ENCODE assay signal across 8 cellular contexts in the genomic region with DNA sequence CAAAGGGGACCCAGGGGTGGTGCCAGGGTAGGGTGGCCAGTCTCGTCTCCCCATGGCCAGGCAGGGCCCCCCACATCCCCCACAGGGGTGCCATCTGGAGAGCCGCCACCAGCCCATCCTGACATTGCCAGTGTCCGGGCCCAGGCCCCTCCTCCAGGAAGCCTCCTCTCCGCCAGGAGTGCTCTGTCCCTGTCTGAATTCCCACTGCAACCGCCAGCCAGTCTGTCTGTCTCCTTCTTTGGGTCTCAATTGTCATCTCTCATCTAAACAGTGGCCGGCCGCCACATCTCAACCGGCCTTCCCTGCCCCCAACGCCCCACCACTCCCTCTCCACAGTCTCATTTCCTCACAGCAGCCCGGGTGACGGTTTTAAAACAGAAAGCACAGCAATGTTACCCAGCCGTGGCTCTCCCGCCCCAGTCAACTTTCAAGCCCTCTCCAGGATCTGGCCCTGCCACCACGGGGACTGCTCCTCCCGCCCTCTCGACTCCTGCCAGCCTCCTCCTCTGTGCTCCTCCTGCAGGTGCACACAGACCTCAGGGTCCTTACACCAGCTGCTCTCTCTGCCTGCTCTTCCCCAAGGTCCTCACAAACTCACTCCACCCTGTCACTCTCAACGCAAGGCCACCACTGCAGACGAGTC. TPM values are rescaled to one million over a fixed set of nuclear protein-coding genes. Genes with fewer than 3 reads are reported as not detected.
A peak's percentile ranks its signal among the peaks of the same experiment; 100 is the strongest.
DNase-seq lines count a peak whose midpoint lies in the region; ATAC-seq and TF ChIP-seq lines count a peak whose summit lies in the region.

No MANE protein-coding gene starts in this region.

- no peak overlapping the region for H2BK15ac ChIP-seq in mesendoderm (replicated peaks; ENCODE audit: low read depth)

- no peaks in the 10 kb centered on the region for H3K27me3 ChIP-seq in BLaER1 treated with 17β-estradiol and CSF1 and Interleukin-3, amounts not matched to agents 10 nM and 100 nM
- H3K27me3 ChIP-seq in psoas muscle (ENCODE audit: insufficient read depth in 3 of 3, low read length in 2 of 3) (no peaks in the 10 kb centered on the region), mesendoderm (ENCODE audit: insufficient read depth, low read length, poor library complexity) (no peaks in the 10 kb centered on the region)

- peaks cover 88 to 100% (median 99%) of the 10 kb centered on the region in 10 experiments for H3K4me1 ChIP-seq in BLaER1 treated with 17β-estradiol and CSF1 and Interleukin-3, amounts not matched to agents 10 nM and 100 nM
- peaks cover 21% of the 10 kb centered on the region for H3K4me1 ChIP-seq in psoas muscle
- H3K4me1 ChIP-seq in mesendoderm (ENCODE audit: control insufficient read depth, low read depth, low read length): peaks cover 7% of the 10 kb centered on the region

- no peak overlapping the region for H2AK5ac ChIP-seq in mesendoderm (ENCODE audit: low read length)

- peak overlapping the region; percentile 90 to 96 (median 94) for H3K9ac ChIP-seq in BLaER1 treated with 17β-estradiol and CSF1 and Interleukin-3, amounts not matched to agents 10 nM and 100 nM
- no peak overlapping the region for H3K9ac ChIP-seq in mesendoderm (ENCODE audit: low read length)

- no peaks in the 10 kb centered on the region for H3K9me3 ChIP-seq in BLaER1 treated with 17β-estradiol and CSF1 and Interleukin-3, amounts not matched to agents 10 nM and 100 nM (replicated peaks in 1 of 11)
- no peaks in the 10 kb centered on the region for H3K9me3 ChIP-seq in psoas muscle

- H3K79me1 ChIP-seq in mesendoderm (ENCODE audit: low read length): no peaks in the 10 kb centered on the region

- H3K4ac ChIP-seq in mesendoderm (ENCODE audit: low read depth, low read length): no peak overlapping the region

- peak overlapping the region; percentile 54 to 76 (median 64) for H3K4me3 ChIP-seq in BLaER1 treated with 17β-estradiol and CSF1 and Interleukin-3, amounts not matched to agents 10 nM and 100 nM
- H3K4me3 ChIP-seq in psoas muscle (peak overlapping the region; percentile 25), mesendoderm (ENCODE audit: low read length) (no peak overlapping the region)

- intact Hi-C loops in psoas muscle (cut with DNase I): no loop called here

- 60 to 77% (median 71%) methylated on average over 16 to 18 of the region's 18 CpGs for WGBS in psoas muscle, 3 donors
- no CpG with 5 or more reads among the region's 18 CpGs for WGBS in mesendoderm (ENCODE audit: extremely low coverage, insufficient coverage, low lambda C conversion rate)

- H2BK5ac ChIP-seq in mesendoderm (ENCODE audit: low read length): no peak overlapping the region

- no peak overlapping the region for H3K56ac ChIP-seq in mesendoderm (ENCODE audit: low read length)

- no peak overlapping the region for H3K23ac ChIP-seq in mesendoderm (ENCODE audit: low read length)

- peak overlapping the region; percentile 96 to 100 (median 99) for H3K27ac ChIP-seq in BLaER1 treated with 17β-estradiol and CSF1 and Interleukin-3, amounts not matched to agents 10 nM and 100 nM
- H3K27ac ChIP-seq in psoas muscle (peak overlapping the region; percentile 10), mesendoderm (ENCODE audit: low read depth, low read length) (no peak overlapping the region)

- no peak for TF ChIP-seq CTCF in psoas muscle (IDR thresholded peaks at IDR 0.05)

- peak in 3 of 5 experiments; percentile 29 to 82 (median 67) for DNase-seq in T-helper 2 cell
- peak; percentile 31 for DNase-seq in effector CD4-positive, alpha-beta T cell
- DNase-seq in psoas muscle: peak; percentile 63 to 79
- no peak for DNase-seq in mesendoderm
- no peak for DNase-seq in NCI-H2081 (lab: John Stamatoyannopoulos, UW)

- H4K20me1 ChIP-seq in BLaER1 treated with 17β-estradiol and CSF1 and Interleukin-3, amounts not matched to agents 10 nM and 100 nM: peaks cover 0 to 25% (median 0%) of the 10 kb centered on the region in 11 experiments; a peak in 5 of 22 replicates

- peak overlapping the region; percentile 92 to 100 (median 99) for H3K4me2 ChIP-seq in BLaER1 treated with 17β-estradiol and CSF1 and Interleukin-3, amounts not matched to agents 10 nM and 100 nM
- no peak overlapping the region for H3K4me2 ChIP-seq in mesendoderm (ENCODE audit: low read length)

- H3K79me2 ChIP-seq in mesendoderm (ENCODE audit: control insufficient read depth, insufficient read depth, low read length): no peaks in the 10 kb centered on the region

- no peak overlapping the region for H4K8ac ChIP-seq in mesendoderm (ENCODE audit: low read depth, low read length)

- H3K36me3 ChIP-seq in BLaER1 treated with 17β-estradiol and CSF1 and Interleukin-3, amounts not matched to agents 10 nM and 100 nM: no peaks in the 10 kb centered on the region
- H3K36me3 ChIP-seq in psoas muscle (ENCODE audit: insufficient read depth in 1 of 2, low read depth in 1 of 2) (no peaks in the 10 kb centered on the region), mesendoderm (ENCODE audit: control insufficient read depth, insufficient read depth, low read length) (no peaks in the 10 kb centered on the region)

- ATAC-seq in GM19324 (IDR thresholded peaks at IDR 0.05; ENCODE audit: low FRiP score, unreplicated experiment) (peak; percentile 32), HG03432 (IDR thresholded peaks at IDR 0.05; ENCODE audit: unreplicated experiment) (peak; percentile 37), psoas muscle (peak in 1 of 4 donors; percentile 28)

- H2BK120ac ChIP-seq in mesendoderm (ENCODE audit: low read depth, low read length): no peak overlapping the region

- H3K18ac ChIP-seq in mesendoderm (ENCODE audit: low read length): no peak overlapping the region

- H4K5ac ChIP-seq in mesendoderm (ENCODE audit: low read length): no peak overlapping the region

RNA-seq across cellular contexts. Expression of a gene that starts 57.0 kb away (rescaled TPM):
- 10 to 100 TPM; 28.0 to 45.4 (median 33.9) TPM for total RNA-seq in psoas muscle
- 10 to 100 TPM in 2 of 3 donors, 1 to 10 TPM in 1; 8.6 to 22.0 (median 10.8) TPM for polyA plus RNA-seq in psoas muscle
- 17.2 TPM for polyA plus RNA-seq in mesendoderm (2013, experiment 1 of 2)
- polyA plus RNA-seq in mesendoderm (2013, experiment 2 of 2): 17.2 TPM

Comparison
In these comparisons a context has a peak if more than half of its experiments do, and no peak if none do; other contexts are left out.
1. DNase-seq: peak in T-helper 2 cell (3 of 5), effector CD4-positive, alpha-beta T cell (single experiment) and psoas muscle (2 of 2); none in mesendoderm (single experiment) and NCI-H2081 (0 of 2).